In genomic region chr11:59273008-59273841, GRCh38 we compare ENCODE assay signal across 8 cellular contexts.
DNase-seq lines count a peak whose midpoint lies in the region; ATAC-seq and TF ChIP-seq lines count a peak whose summit lies in the region.

No MANE protein-coding gene starts in this region.

- H2AFZ ChIP-seq in osteoblast (ENCODE audit: low read length): no peak overlapping the region

- H3K27ac Mint-ChIP-seq in memory B cell: peak overlapping the region; percentile 98

- H3K27ac ChIP-seq in caudate nucleus (ENCODE audit: low read depth, low read length) (no peak overlapping the region), osteoblast (ENCODE audit: low read depth, low read length) (no peak overlapping the region)

- H3K36me3 ChIP-seq in osteoblast (ENCODE audit: insufficient read depth, low read length): no peaks in the 10 kb centered on the region

- peaks cover 1% of the 10 kb centered on the region for H3K9me3 Mint-ChIP-seq in memory B cell

- no peaks in the 10 kb centered on the region for H4K20me1 ChIP-seq in osteoblast (ENCODE audit: insufficient read depth, low read length)

- H3K4me3 ChIP-seq in osteoblast (ENCODE audit: insufficient read depth, low read length): no peak overlapping the region

- H3K9me3 ChIP-seq in osteoblast (ENCODE audit: low read depth, low read length): no peaks in the 10 kb centered on the region

- TF ChIP-seq CTCF in osteoblast (IDR thresholded peaks at IDR 0.05; ENCODE audit: extremely low read depth, low read depth, low read length): no peak

- H3K4me1 Mint-ChIP-seq in memory B cell: peaks cover 69% of the 10 kb centered on the region

- H3K4me3 Mint-ChIP-seq in memory B cell: peak overlapping the region; percentile 60

- H3K27me3 ChIP-seq in osteoblast (ENCODE audit: insufficient read depth, low read length): peaks cover 3% of the 10 kb centered on the region

- no peaks in the 10 kb centered on the region for H3K4me1 ChIP-seq in osteoblast (ENCODE audit: insufficient read depth, low read length)

- no peak overlapping the region for H3K4me2 ChIP-seq in osteoblast (ENCODE audit: insufficient read depth, low read length)

- no peaks in the 10 kb centered on the region for H3K27me3 Mint-ChIP-seq in memory B cell

- no peaks in the 10 kb centered on the region for H3K79me2 ChIP-seq in osteoblast (ENCODE audit: insufficient read depth, low read length)

- DNase-seq in NAMALWA (ENCODE audit: low spot score): peak; percentile 92
- DNase-seq in memory B cell (ENCODE audit: low spot score in 2 of 2): peak; percentile 50 to 56
- DNase-seq in caudate nucleus (lab: John Stamatoyannopoulos, UW): no peak
- DNase-seq in NCI-H2227 (lab: John Stamatoyannopoulos, UW; ENCODE audit: unreplicated experiment): no peak
- DNase-seq in NCI-H2227 treated with DMSO at 0.1 percent for 48 hours (lab: John Stamatoyannopoulos, UW): no peak
- DNase-seq in osteoblast (ENCODE audit: insufficient read length, low spot score, missing footprints): no peak

- ATAC-seq in GM18520 (IDR thresholded peaks at IDR 0.05; ENCODE audit: unreplicated experiment): peak; percentile 80
- peak; percentile 94 for ATAC-seq in HG02623 (IDR thresholded peaks at IDR 0.05; ENCODE audit: unreplicated experiment)
- peak; percentile 93 for ATAC-seq in memory B cell (ENCODE audit: low read depth)

- H3K36me3 Mint-ChIP-seq in memory B cell: peaks cover 5% of the 10 kb centered on the region

Comparison
In these comparisons a context has a peak if more than half of its experiments do, and no peak if none do; other contexts are left out.
1. DNase-seq: peak in NAMALWA (single experiment) and memory B cell (2 of 2); none in caudate nucleus (0 of 61), NCI-H2227 (single experiment), NCI-H2227 treated with DMSO at 0.1 percent for 48 hours (single experiment) and osteoblast (single experiment).
2. Peak in every context shown above with its lines, with median percentiles within 50 percentile points of each other: ATAC-seq.